In the genomic region with DNA sequence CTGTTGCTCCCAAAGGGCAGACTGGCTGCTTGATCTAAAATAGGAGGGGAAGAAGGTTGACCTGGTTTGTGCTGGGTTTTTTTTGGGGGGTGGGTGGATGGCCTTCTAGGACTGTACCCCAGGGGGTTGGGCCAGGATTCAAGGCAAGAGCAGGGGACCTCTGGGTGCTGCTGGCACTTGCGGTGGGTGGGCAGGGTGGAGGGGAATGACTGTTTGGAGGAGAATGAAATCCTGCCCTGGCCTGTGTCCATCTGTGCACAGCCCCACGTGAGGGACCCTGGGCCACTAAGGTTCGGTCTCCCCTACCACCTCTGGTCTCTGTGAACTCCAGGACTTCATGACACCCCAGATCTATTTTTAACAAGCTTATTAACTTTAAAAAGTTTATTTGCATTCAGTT, we compare ENCODE assay signal across 12 cellular contexts.
"Had no signal": no experiment of that assay in that cellular context is flagged by ENCODE, and none has a peak within 500 bp of the region (broad histone marks: within the 10 kb centered on the region; RNA-seq: fewer than 3 reads in every experiment).

No MANE protein-coding gene starts in this region.

- H3K36me3 Mint-ChIP-seq: activated naive CD4-positive, alpha-beta T cell treated with anti-CD3 and anti-CD28 coated beads, Interleukin-2, amount 50 U/mL, for 24 hours; stimulated activated naive B cell treated with anti-CD40 and anti-IgM and Interleukin-4, amounts not matched to agents 10 μg/mL and 1 μg/mL and 100 μg/mL, for 72 hours had no signal

- DNase-seq: activated CD4-positive, alpha-beta T cell treated with anti-CD3 and anti-CD28 coated beads, Interleukin-2, amount 10 ng/mL, durations not matched to agents 24 days and 14 days; activated effector memory CD4-positive, alpha-beta T cell treated with anti-CD3 and anti-CD28 coated beads, Interleukin-2, amount 50 U/mL, for 16 hours; activated T-cell treated with anti-CD3 and anti-CD28 coated beads, Interleukin-2, amount 50 U/mL, for 4 hours; kidney glomerular epithelial cell; ovary; stimulated activated CD4-positive, alpha-beta T cell treated with anti-CD3 and anti-CD28 coated beads, Interleukin-12 subunit alpha, Interleukin-12 subunit beta, amount 100 ng/mL, for 4 hours; stimulated activated naive B cell treated with anti-CD40 and anti-IgM and Interleukin-4, amounts not matched to agents 10 μg/mL and 1 μg/mL and 100 μg/mL, for 72 hours; T-helper 17 cell; thyroid gland had no signal

- H3K4me3 Mint-ChIP-seq: activated CD4-positive, alpha-beta T cell treated with anti-CD3 and anti-CD28 coated beads, Interleukin-2, amount 10 ng/mL, durations not matched to agents 24 days and 14 days; activated naive CD4-positive, alpha-beta T cell treated with anti-CD3 and anti-CD28 coated beads, Interleukin-2, amount 50 U/mL, for 24 hours; activated T-cell treated with anti-CD3 and anti-CD28 coated beads, Interleukin-2, amount 50 U/mL, for 4 hours; neural crest cell; stimulated activated naive B cell treated with anti-CD40 and anti-IgM and Interleukin-4, amounts not matched to agents 10 μg/mL and 1 μg/mL and 100 μg/mL, for 72 hours; T-helper 17 cell had no signal

- H3K4me1 Mint-ChIP-seq: activated CD4-positive, alpha-beta T cell treated with anti-CD3 and anti-CD28 coated beads, Interleukin-2, amount 10 ng/mL, durations not matched to agents 24 days and 14 days; activated naive CD4-positive, alpha-beta T cell treated with anti-CD3 and anti-CD28 coated beads, Interleukin-2, amount 50 U/mL, for 24 hours; neural crest cell; stimulated activated naive B cell treated with anti-CD40 and anti-IgM and Interleukin-4, amounts not matched to agents 10 μg/mL and 1 μg/mL and 100 μg/mL, for 72 hours had no signal

- H3K27me3 ChIP-seq: ovary, thyroid gland had no signal

- H3K9me3 Mint-ChIP-seq: activated CD4-positive, alpha-beta T cell treated with anti-CD3 and anti-CD28 coated beads, Interleukin-2, amount 10 ng/mL, durations not matched to agents 24 days and 14 days; activated naive CD4-positive, alpha-beta T cell treated with anti-CD3 and anti-CD28 coated beads, Interleukin-2, amount 50 U/mL, for 24 hours; activated T-cell treated with anti-CD3 and anti-CD28 coated beads, Interleukin-2, amount 50 U/mL, for 4 hours; neural crest cell had no signal

- H3K36me3 ChIP-seq: esophagus muscularis mucosa, ovary, thyroid gland had no signal

- H3K4me3 ChIP-seq: esophagus muscularis mucosa, ovary, thyroid gland had no signal

- H3K9me3 ChIP-seq: esophagus muscularis mucosa, ovary, thyroid gland had no signal

- H3K27ac Mint-ChIP-seq: activated CD4-positive, alpha-beta T cell treated with anti-CD3 and anti-CD28 coated beads, Interleukin-2, amount 10 ng/mL, durations not matched to agents 24 days and 14 days; activated naive CD4-positive, alpha-beta T cell treated with anti-CD3 and anti-CD28 coated beads, Interleukin-2, amount 50 U/mL, for 24 hours; stimulated activated naive B cell treated with anti-CD40 and anti-IgM and Interleukin-4, amounts not matched to agents 10 μg/mL and 1 μg/mL and 100 μg/mL, for 72 hours; T-helper 17 cell had no signal

- H3K4me1 ChIP-seq: esophagus muscularis mucosa, thyroid gland had no signal

- ATAC-seq: activated T-cell treated with anti-CD3 and anti-CD28 coated beads, Interleukin-2, amount 50 U/mL, for 4 hours; stimulated activated naive B cell treated with anti-CD40 and anti-IgM and Interleukin-4, amounts not matched to agents 10 μg/mL and 1 μg/mL and 100 μg/mL, for 72 hours; T-helper 17 cell had no signal

- H3K27ac ChIP-seq: esophagus muscularis mucosa, ovary, thyroid gland had no signal
